Comparison of ENCODE assay signal across 8 cellular contexts in genomic region chr1:153985984-153986761, GRCh38. TPM values are rescaled to one million over a fixed set of nuclear protein-coding genes. Genes with fewer than 3 reads are reported as not detected.
DNase-seq lines count a peak whose midpoint lies in the region; ATAC-seq, FAIRE-seq and TF ChIP-seq lines count a peak whose summit lies in the region.

TSS of gene RAB13 (minus strand) at chr1:153986339. CDS start at chr1:153986236, 103 bp downstream.

- peak within 1 kb of the TSS; percentile 90; the same call in 1 of the 2 replicates for H2AFZ ChIP-seq in Karpas-422 (ENCODE audit: low read length)
- H2AFZ ChIP-seq in HepG2 (ENCODE audit: low read length): peak within 1 kb of the TSS; percentile 97

- peak within 1 kb of the TSS; percentile 71 for H3K9ac ChIP-seq in Karpas-422 (ENCODE audit: low read length)
- H3K9ac ChIP-seq in HepG2 (ENCODE audit: insufficient read depth, low read depth, low read length): peak within 1 kb of the TSS; percentile 83

- intact Hi-C loops in HepG2 (cut with micrococcal nuclease; ENCODE audit: unreplicated experiment): loop anchor here (1.0 to 5.0 kb wide), 5 partner anchors 8 to 309 kb away; partner anchors contain the start of genes DENND4B and NPR1
- intact Hi-C loops in stomach (cut with DNase I; ENCODE audit: low total_unique reads): loop anchor here (5.0 kb wide), 1 partner anchor 189 kb away; no protein-coding TSS in a partner anchor

- H4K20me1 ChIP-seq in Karpas-422 (ENCODE audit: insufficient read depth, low read depth, low read length) (peaks cover under 1% of the 10 kb centered on the region; the same call in 1 of the 2 replicates), HepG2 (ENCODE audit: insufficient read depth, low read length) (no peaks in the 10 kb centered on the region)

- peaks cover 3% of the 10 kb centered on the region for H3K36me3 ChIP-seq in Karpas-422 (ENCODE audit: insufficient read depth, low read length)
- H3K36me3 ChIP-seq in HepG2 (replicated peaks in 1 of 2; ENCODE audit: control insufficient read depth in 1 of 2, insufficient read depth in 2 of 2, low read length in 2 of 2): no peaks in the 10 kb centered on the region; a peak in 1 of 5 replicates
- peaks cover 8 to 28% (median 22%) of the 10 kb centered on the region in 4 donors for H3K36me3 ChIP-seq in stomach

- H3K4me2 ChIP-seq in Karpas-422 (ENCODE audit: low read depth, low read length, poor library complexity, severe bottlenecking) (peak within 1 kb of the TSS; percentile 84), HepG2 (ENCODE audit: low read depth, low read length) (peak within 1 kb of the TSS; percentile 97)

- H3K4me3 ChIP-seq in Karpas-422 (ENCODE audit: low read length) (peak within 1 kb of the TSS; percentile 62), HepG2 (replicated peaks in 1 of 3; ENCODE audit: insufficient read depth in 1 of 3, low read depth in 2 of 3, low read length in 3 of 3) (peak within 1 kb of the TSS; percentile 79 to 93 (median 89)), stomach (peak within 1 kb of the TSS; percentile 47 to 71 (median 56))

- H3K9me2 ChIP-seq in Karpas-422 (replicated peaks; ENCODE audit: insufficient read depth, low read length): no peaks in the 10 kb centered on the region

- WGBS in HepG2 (ENCODE audit: low lambda C conversion rate): under 1% methylated on average over 16 of the region's 31 CpGs
- WGBS in stomach, 5 donors: 1 to 10% (median 4%) methylated on average over 25 to 31 of the region's 31 CpGs

- in situ Hi-C loops in SK-MEL-5 (cut with HindIII; ENCODE audit: low pct_unique_long_range_greater_than_20kb, low sequenced_read_pairs) (loop anchor here (25.0 kb wide), 1 partner anchor 174 kb away; no protein-coding TSS in a partner anchor), HepG2 (cut with HindIII; ENCODE audit: extremely low pct_ligation_motif_present, low pct_unique_long_range_greater_than_20kb) (loop anchor here (5.0 to 10.0 kb wide), 2 partner anchors 189 to 301 kb away; no protein-coding TSS in a partner anchor)

- H3K27ac ChIP-seq in Karpas-422 (ENCODE audit: low read length) (peak within 1 kb of the TSS; percentile 63), HepG2 (ENCODE audit: extremely low read length, insufficient read depth, low read length) (peak within 1 kb of the TSS; percentile 82), stomach (peak within 1 kb of the TSS; percentile 80 to 94 (median 89))

- TF ChIP-seq POLR2A in HepG2 (IDR thresholded peaks at IDR 0.05; ENCODE audit: insufficient read depth in 1 of 2, low read depth in 2 of 2, low read length in 2 of 2) (peak in 1 of 2 experiments; percentile 63; a peak in 2 of 4 replicates), stomach (IDR thresholded peaks at IDR 0.05) (no peak)

- CTCF ChIA-PET in HepG2 (lab: Yijun Ruan, JAX; ENCODE audit: low intra/inter-chr PET ratio, low total read pairs): interaction anchor here (1.2 to 2.9 kb wide), 4 partner anchors 39 to 237 kb away, joined by 3 to 35 read pairs (median 14); partner anchors contain the start of gene DENND4B

- DNase-seq in DMS79 treated with DMSO at 0.1 percent for 48 hours (lab: John Stamatoyannopoulos, UW): peak; percentile 85
- peak; percentile 72 for DNase-seq in Karpas-422
- DNase-seq in SK-MEL-5 (ENCODE audit: low read depth, low spot score): peak; percentile 93
- peak; percentile 35 for DNase-seq in effector CD8-positive, alpha-beta T cell (lab: John Stamatoyannopoulos, UW)
- peak; percentile 81 for DNase-seq in HepG2 (ENCODE audit: low spot score)
- DNase-seq in stomach: peak; percentile 89
- no peak for DNase-seq in NK-92 (lab: John Stamatoyannopoulos, UW; ENCODE audit: unreplicated experiment)

- no peak for TF ChIP-seq EP300 in HepG2 (IDR thresholded peaks at IDR 0.05; ENCODE audit: low read depth in 2 of 2, low read length in 2 of 2)
- no peak for TF ChIP-seq EP300 in HepG2 (CRISPR knock-in tag; IDR thresholded peaks at IDR 0.05; ENCODE audit: borderline replicate concordance)
- no peak for TF ChIP-seq EP300 in stomach (IDR thresholded peaks at IDR 0.05)

- no TSS peak for BruUV-seq in HepG2 (replicated peaks; lab: Mats Ljungman, UMichigan)

- peaks cover 5% of the 10 kb centered on the region for H3K79me2 ChIP-seq in Karpas-422 (ENCODE audit: low read length)
- peaks cover 13% of the 10 kb centered on the region for H3K79me2 ChIP-seq in HepG2 (ENCODE audit: insufficient read depth, low read length)

- no peak for TF ChIP-seq RAD21 in HepG2 (CRISPR knock-in tag; IDR thresholded peaks at IDR 0.05)

- no peaks in the 10 kb centered on the region for H3K27me3 ChIP-seq in Karpas-422 (ENCODE audit: low read length)
- H3K27me3 ChIP-seq in HepG2 (ENCODE audit: control insufficient read depth in 1 of 2, insufficient read depth in 2 of 2, low read length in 2 of 2): no peaks in the 10 kb centered on the region; a peak in 1 of 5 replicates
- H3K27me3 ChIP-seq in stomach: no peaks in the 10 kb centered on the region

- POLR2A ChIA-PET in HepG2 (lab: Yijun Ruan, JAX): interaction anchor here (0.6 to 7.5 kb wide), 20 partner anchors 8 to 359 kb away, joined by 3 to 92 read pairs (median 4); partner anchors contain the start of genes CREB3L4, CRTC2, GATAD2B and INTS3

- no peak for TF ChIP-seq CTCF in HepG2 (CRISPR knock-in tag; IDR thresholded peaks at IDR 0.05)
- no peak for TF ChIP-seq CTCF in stomach (IDR thresholded peaks at IDR 0.05)

- H3K4me1 ChIP-seq in Karpas-422 (ENCODE audit: low read length): peaks cover 39% of the 10 kb centered on the region
- peaks cover 19% of the 10 kb centered on the region for H3K4me1 ChIP-seq in HepG2 (ENCODE audit: insufficient read depth, low read length)
- H3K4me1 ChIP-seq in stomach: peaks cover 15 to 41% (median 33%) of the 10 kb centered on the region in 4 donors

- ATAC-seq in HepG2: peak; percentile 90
- no peak for ATAC-seq in GM21786 (IDR thresholded peaks at IDR 0.05; ENCODE audit: unreplicated experiment)

- H3K9me3 ChIP-seq in Karpas-422 (ENCODE audit: low read length) (no peaks in the 10 kb centered on the region), HepG2 (ENCODE audit: low read length) (no peaks in the 10 kb centered on the region), stomach (no peaks in the 10 kb centered on the region)

- no peak for FAIRE-seq in HepG2 (lab: Jason Lieb, UNC)

TF ChIP-seq in HepG2, 621 proteins besides CTCF, POLR2A, EP300 and RAD21 (continues in another document):
- peak; percentile 16; the same call in 1 of the 2 replicates for TF ChIP-seq TARDBP (CRISPR knock-in tag; IDR thresholded peaks at IDR 0.05)
- peak; percentile 52; the same call in 1 of the 2 replicates for TF ChIP-seq POLR2AphosphoS5 (IDR thresholded peaks at IDR 0.05; ENCODE audit: low read depth, low read length)
- no peak for TF ChIP-seq GZF1 (CRISPR knock-in tag; IDR thresholded peaks at IDR 0.05)
- TF ChIP-seq GABPA (IDR thresholded peaks at IDR 0.05; ENCODE audit: low read depth, low read length): no peak
- peak; percentile 8; the same call in 1 of the 2 replicates for TF ChIP-seq GABPA (CRISPR knock-in tag; IDR thresholded peaks at IDR 0.05; ENCODE audit: low read depth)
- TF ChIP-seq ZNF558 (CRISPR knock-in tag; IDR thresholded peaks at IDR 0.05; ENCODE audit: borderline replicate concordance): 0 out of 2 replicates have a peak, but pooled peaks have one; percentile 21

RNA-seq across cellular contexts. Expression of gene RAB13, which starts in this region (rescaled TPM):
- total RNA-seq in Karpas-422 (2014; rRNA removed; shearing (Covaris generic); ENCODE audit: low replicate concordance): 5.8 and 8.9 TPM in 2 replicates
- total RNA-seq in SK-MEL-5 (2014; rRNA removed; shearing (Covaris generic)): 52.4 and 55.6 TPM in 2 replicates
- 78.9 and 110 TPM in 2 replicates for polyA plus RNA-seq in SK-MEL-5 (2015; cell fraction: cytosol; rRNA removed)
- polyA plus RNA-seq in SK-MEL-5 (2015; cell fraction: nucleus; rRNA removed): 13.9 and 16.5 TPM in 2 replicates
- total RNA-seq in HepG2 (2016; rRNA removed; fragmentation: Illumina TruSeq; extraction: Trizol) (24.7 and 28.7 TPM in 2 replicates), stomach (10 to 100 TPM; 35.5 to 82.9 (median 43.7) TPM)
- 27.4 and 31.6 TPM in 2 replicates for total RNA-seq in HepG2 (2016; cell fraction: cytosol; rRNA removed; fragmentation: Illumina TruSeq; extraction: Trizol; ENCODE audit: low read depth)
- 26.5 and 27.5 TPM in 2 replicates for total RNA-seq in HepG2 (2016; cell fraction: insoluble cytoplasmic fraction; rRNA removed; fragmentation: Illumina TruSeq; extraction: Trizol)
- total RNA-seq in HepG2 (2016; cell fraction: membrane; rRNA removed; fragmentation: Illumina TruSeq; extraction: Trizol): 29.2 and 33.6 TPM in 2 replicates
- total RNA-seq in HepG2 (2016; cell fraction: nucleus; rRNA removed; fragmentation: Illumina TruSeq; extraction: Trizol): 11.6 and 12.0 TPM in 2 replicates
- polyA plus RNA-seq in HepG2 (2011; rRNA removed) (15.9 and 16.0 TPM in 2 replicates), stomach (100 to 1,000 TPM; 174 to 730 (median 364) TPM)
- 14.9 and 19.2 TPM in 2 replicates for polyA plus RNA-seq in HepG2 (2011; cell fraction: cytosol; rRNA removed)
- polyA plus RNA-seq in HepG2 (2011; cell fraction: nucleus; rRNA removed): 4.3 and 4.7 TPM in 2 replicates
- 34.3 and 42.6 TPM in 2 replicates for polyA plus RNA-seq in HepG2 (2012)
- polyA plus RNA-seq in HepG2 (2016; cell fraction: cytosol; fragmentation: Illumina TruSeq; extraction: Trizol; ENCODE audit: low read depth): 61.2 and 66.8 TPM in 2 replicates
- 52.2 and 60.0 TPM in 2 replicates for polyA plus RNA-seq in HepG2 (2016; cell fraction: insoluble cytoplasmic fraction; fragmentation: Illumina TruSeq; extraction: Trizol; ENCODE audit: low read depth)
- 55.0 and 56.4 TPM in 2 replicates for polyA plus RNA-seq in HepG2 (2016; cell fraction: membrane; fragmentation: Illumina TruSeq; extraction: Trizol; ENCODE audit: low read depth)
- 31.4 and 34.6 TPM in 2 replicates for polyA plus RNA-seq in HepG2 (2016; cell fraction: nucleus; fragmentation: Illumina TruSeq; extraction: Trizol; ENCODE audit: insufficient read depth, low read depth)
- 5.1 and 19.0 TPM in 2 replicates for polyA minus RNA-seq in HepG2 (2011; rRNA and poly(A)+ RNA removed; ENCODE audit: low replicate concordance)
- 4.1 and 5.2 TPM in 2 replicates for polyA minus RNA-seq in HepG2 (2011; cell fraction: cytosol; rRNA and poly(A)+ RNA removed)
- polyA minus RNA-seq in HepG2 (2011; cell fraction: nucleus; rRNA and poly(A)+ RNA removed): 4.8 TPM in 2 replicates
